In genomic region chr1:113804421-113805255, GRCh38 we compare ENCODE assay signal across 9 cellular contexts. TPM values are rescaled to one million over a fixed set of nuclear protein-coding genes. Genes with fewer than 3 reads are reported as not detected.
DNase-seq lines count a peak whose midpoint lies in the region; ATAC-seq and TF ChIP-seq lines count a peak whose summit lies in the region.
"Had no signal": no experiment of that assay in that cellular context is flagged by ENCODE, and none has a peak within 500 bp of the region (broad histone marks: within the 10 kb centered on the region; RNA-seq: fewer than 3 reads in every experiment).

No MANE protein-coding gene starts in this region.

- peak overlapping the region; percentile 46 for H3K4me3 ChIP-seq in CD4-positive, CD25-positive, alpha-beta regulatory T cell (ENCODE audit: low read depth, low read length)
- no peak overlapping the region for H3K4me3 ChIP-seq in mesodermal cell (ENCODE audit: extremely low read depth, insufficient read depth, low read length, poor library complexity, severe bottlenecking)

- H3K36me3 Mint-ChIP-seq in CD4-positive, CD25-positive, alpha-beta regulatory T cell, result peaks cover 19% of the 10 kb centered on the region
- H3K36me3 Mint-ChIP-seq in chondrocyte (ENCODE audit: low read depth), result no peaks in the 10 kb centered on the region

- no peak for ATAC-seq in CD4-positive, CD25-positive, alpha-beta regulatory T cell (ENCODE audit: low read depth in 2 of 2)
- no peak for ATAC-seq in GM19328 (IDR thresholded peaks at IDR 0.05; ENCODE audit: unreplicated experiment)

- peaks cover 48 to 97% (median 77%) of the 10 kb centered on the region in 4 donors for H3K4me1 Mint-ChIP-seq in CD4-positive, CD25-positive, alpha-beta regulatory T cell
- peaks cover 53% of the 10 kb centered on the region for H3K4me1 Mint-ChIP-seq in chondrocyte (ENCODE audit: low read depth)

- H3K9me3 ChIP-seq in CD4-positive, CD25-positive, alpha-beta regulatory T cell (ENCODE audit: control insufficient read depth in 2 of 2, low read length in 2 of 2), result no peaks in the 10 kb centered on the region
- H3K9me3 ChIP-seq in mesodermal cell (ENCODE audit: control insufficient read depth, low read length), result no peaks in the 10 kb centered on the region

- H3K27ac Mint-ChIP-seq in CD4-positive, CD25-positive, alpha-beta regulatory T cell, result peak overlapping the region in 1 of 3 donors; percentile 66
- peak overlapping the region; percentile 29 for H3K27ac Mint-ChIP-seq in chondrocyte (ENCODE audit: unreplicated experiment)

- peaks cover 0 to 1% (median 0%) of the 10 kb centered on the region in 7 donors for H3K9me3 Mint-ChIP-seq in CD4-positive, CD25-positive, alpha-beta regulatory T cell
- H3K9me3 Mint-ChIP-seq in chondrocyte (ENCODE audit: low read depth), result no peaks in the 10 kb centered on the region

- no peak overlapping the region for H3K27ac ChIP-seq in CD4-positive, CD25-positive, alpha-beta regulatory T cell (ENCODE audit: insufficient read depth, low read length, poor library complexity, severe bottlenecking)
- H3K27ac ChIP-seq in mesodermal cell (ENCODE audit: low read depth, low read length, severe bottlenecking), result peak overlapping the region; percentile 39

- no peaks in the 10 kb centered on the region for H3K27me3 Mint-ChIP-seq in CD4-positive, CD25-positive, alpha-beta regulatory T cell
- H3K27me3 Mint-ChIP-seq in chondrocyte (ENCODE audit: low read depth), result no peaks in the 10 kb centered on the region

- H3K27me3 ChIP-seq in CD4-positive, CD25-positive, alpha-beta regulatory T cell (ENCODE audit: control insufficient read depth, insufficient read depth, low read length), result no peaks in the 10 kb centered on the region

- 92 to 95% methylated on average over 3 to 4 of the region's 8 CpGs for WGBS in mesodermal cell (ENCODE audit: insufficient coverage in 2 of 2), 2 experiments

- H3K36me3 ChIP-seq in CD4-positive, CD25-positive, alpha-beta regulatory T cell (ENCODE audit: control insufficient read depth, insufficient read depth, low read length), result peaks cover 7% of the 10 kb centered on the region
- peaks cover 8% of the 10 kb centered on the region for H3K36me3 ChIP-seq in mesodermal cell (ENCODE audit: control insufficient read depth, insufficient read depth, low read length)

- no peak for DNase-seq in CD4-positive, CD25-positive, alpha-beta regulatory T cell
- DNase-seq in M059J (ENCODE audit: low read depth) (peak; percentile 75), chondrocyte (ENCODE audit: low spot score) (no peak), UCSD-AML1 (lab: John Stamatoyannopoulos, UW; ENCODE audit: unreplicated experiment) (no peak)
- DNase-seq in stimulated activated CD8-positive, alpha-beta memory T cell treated with anti-CD3 and anti-CD28 coated beads, Interleukin-4, amount 100 ng/mL, for 48 hours, result no peak
- no peak for DNase-seq in central memory CD4-positive, alpha-beta T cell
- DNase-seq: NCI-H2029 had no signal

- H3K4me1 ChIP-seq in CD4-positive, CD25-positive, alpha-beta regulatory T cell (ENCODE audit: control insufficient read depth, insufficient read depth, low read length, poor library complexity, severe bottlenecking), result peaks cover 68% of the 10 kb centered on the region
- H3K4me1 ChIP-seq in mesodermal cell (ENCODE audit: control insufficient read depth, insufficient read depth, low read length, poor library complexity, severe bottlenecking), result peaks cover 9% of the 10 kb centered on the region

- peak overlapping the region; percentile 6 to 63 (median 58) for H3K4me3 Mint-ChIP-seq in CD4-positive, CD25-positive, alpha-beta regulatory T cell
- no peak overlapping the region for H3K4me3 Mint-ChIP-seq in chondrocyte (ENCODE audit: unreplicated experiment)

- TF ChIP-seq CTCF in chondrocyte (IDR thresholded peaks at IDR 0.05), result no peak

RNA-seq across cellular contexts. Expression of gene RSBN1, which starts 7.6 kb away (rescaled TPM):
- total RNA-seq in CD4-positive, CD25-positive, alpha-beta regulatory T cell, result 52.1 TPM
- 10 to 100 TPM; 43.8 to 52.7 (median 49.8) TPM for polyA plus RNA-seq in CD4-positive, CD25-positive, alpha-beta regulatory T cell
- total RNA-seq in M059J (2014; rRNA removed; shearing (Covaris generic)), result 7.5 and 12.4 TPM in 2 replicates
- total RNA-seq in chondrocyte, result 10.9 to 12.5 TPM (median 11.8 TPM) in 3 replicates
- 11.4 TPM for polyA plus RNA-seq in mesodermal cell (2013, experiment 1 of 2)
- 11.5 TPM for polyA plus RNA-seq in mesodermal cell (2013, experiment 2 of 2)

RNA-seq across cellular contexts. Expression of gene PHTF1, which starts 45.4 kb away (rescaled TPM):
- total RNA-seq in CD4-positive, CD25-positive, alpha-beta regulatory T cell, result 16.7 TPM
- polyA plus RNA-seq in CD4-positive, CD25-positive, alpha-beta regulatory T cell, result 10 to 100 TPM; 11.1 to 22.7 (median 15.3) TPM
- total RNA-seq in M059J (2014; rRNA removed; shearing (Covaris generic)), result 72.3 and 77.3 TPM in 2 replicates
- 23.9 to 40.5 TPM (median 26.5 TPM) in 3 replicates for total RNA-seq in chondrocyte
- 40.1 TPM for polyA plus RNA-seq in mesodermal cell (2013, experiment 1 of 2)
- polyA plus RNA-seq in mesodermal cell (2013, experiment 2 of 2), result 40.1 TPM
